Comparison of ENCODE assay signal across 1 cellular context in the genomic region with DNA sequence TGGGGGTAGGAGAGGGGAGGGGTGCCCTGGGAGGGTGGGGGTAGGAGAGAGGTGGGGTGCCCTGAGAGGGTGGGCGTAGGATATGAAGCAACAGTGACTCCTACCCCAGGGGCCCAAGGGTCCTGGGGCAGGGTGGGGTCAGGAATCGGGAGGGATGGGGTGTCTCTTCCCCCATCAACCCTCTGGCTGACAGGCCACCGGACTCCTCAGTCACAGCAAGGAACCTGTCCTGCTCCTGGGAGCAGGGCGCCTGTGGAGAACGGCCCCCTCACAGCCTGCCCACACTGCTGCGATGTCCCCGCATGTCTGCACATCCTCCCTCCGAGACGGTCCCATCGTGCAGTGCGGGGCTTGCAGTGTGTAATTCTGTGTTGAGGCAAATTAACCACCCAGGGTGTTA.
A peak's percentile ranks its signal among the peaks of the same experiment; 100 is the strongest.
TF ChIP-seq lines count a peak whose summit lies in the region.

No MANE protein-coding gene starts in this region.

TF ChIP-seq in K562, 482 proteins besides CTCF, POLR2A, EP300 and RAD21:
- TF ChIP-seq, protein P1, sequence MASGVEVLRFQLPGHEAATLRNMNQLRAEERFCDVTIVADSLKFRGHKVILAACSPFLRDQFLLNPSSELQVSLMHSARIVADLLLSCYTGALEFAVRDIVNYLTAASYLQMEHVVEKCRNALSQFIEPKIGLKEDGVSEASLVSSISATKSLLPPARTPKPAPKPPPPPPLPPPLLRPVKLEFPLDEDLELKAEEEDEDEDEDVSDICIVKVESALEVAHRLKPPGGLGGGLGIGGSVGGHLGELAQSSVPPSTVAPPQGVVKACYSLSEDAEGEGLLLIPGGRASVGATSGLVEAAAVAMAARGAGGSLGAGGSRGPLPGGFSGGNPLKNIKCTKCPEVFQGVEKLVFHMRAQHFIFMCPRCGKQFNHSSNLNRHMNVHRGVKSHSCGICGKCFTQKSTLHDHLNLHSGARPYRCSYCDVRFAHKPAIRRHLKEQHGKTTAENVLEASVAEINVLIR (CRISPR knock-in tag; IDR thresholded peaks at IDR 0.05) = no peak
- TF ChIP-seq CHD2 (IDR thresholded peaks at IDR 0.05; ENCODE audit: low read depth, low read length) (no peak), POLR3G (IDR thresholded peaks at IDR 0.05; ENCODE audit: extremely low read depth, insufficient read length, insufficient replicate concordance) (no peak), POLR2AphosphoS5 (IDR thresholded peaks at IDR 0.05; ENCODE audit: control insufficient read depth, insufficient read depth, low read depth, low read length) (no peak), RB1 (IDR thresholded peaks at IDR 0.05; ENCODE audit: low read depth) (no peak), ZNF583 (CRISPR knock-in tag; IDR thresholded peaks at IDR 0.05) (no peak), NONO (IDR thresholded peaks at IDR 0.05; ENCODE audit: low read depth in 2 of 2, low read length in 1 of 2) (no peak), CAMTA2 (CRISPR knock-in tag; conservative IDR thresholded peaks at IDR 0.05) (no peak), ZNF12 (CRISPR knock-in tag; IDR thresholded peaks at IDR 0.05) (no peak), RBFOX2 (IDR thresholded peaks at IDR 0.05; ENCODE audit: low read depth, low read length) (peak; percentile 50; the same call in 1 of the 2 replicates), NR1H2 (CRISPR knock-in tag; IDR thresholded peaks at IDR 0.05) (no peak), KLF10 (CRISPR knock-in tag; IDR thresholded peaks at IDR 0.05) (no peak), ERF (CRISPR knock-in tag; IDR thresholded peaks at IDR 0.05) (no peak), HNRNPLL (IDR thresholded peaks at IDR 0.05; ENCODE audit: low read depth, low read length, poor library complexity, severe bottlenecking) (no peak), POLR2AphosphoS2 (IDR thresholded peaks at IDR 0.05; ENCODE audit: low read length) (no peak), ARID1B (IDR thresholded peaks at IDR 0.05) (no peak), CEBPG (CRISPR knock-in tag; IDR thresholded peaks at IDR 0.05) (no peak), CEBPG (tag; conservative IDR thresholded peaks at IDR 0.05 in 1 of 2, IDR thresholded peaks at IDR 0.05 in 1 of 2) (no peak), MECOM (CRISPR knock-in tag; IDR thresholded peaks at IDR 0.05) (no peak), MEIS2 (IDR thresholded peaks at IDR 0.05; ENCODE audit: partially characterized antibody) (no peak), MAZ (CRISPR knock-in tag; conservative IDR thresholded peaks at IDR 0.05 in 1 of 2, IDR thresholded peaks at IDR 0.05 in 1 of 2) (no peak), JUNB (CRISPR knock-in tag; conservative IDR thresholded peaks at IDR 0.05) (no peak), MTA2 (IDR thresholded peaks at IDR 0.05; ENCODE audit: low read depth) (no peak), POLR2G (IDR thresholded peaks at IDR 0.05; ENCODE audit: low read depth, low read length) (peak; percentile 52), FOXM1 (IDR thresholded peaks at IDR 0.05; ENCODE audit: low read depth) (no peak), FOXM1 (CRISPR knock-in tag; IDR thresholded peaks at IDR 0.05; ENCODE audit: low read depth) (no peak), MTA1 (IDR thresholded peaks at IDR 0.05; ENCODE audit: borderline replicate concordance) (no peak), ZNF282 (CRISPR knock-in tag; IDR thresholded peaks at IDR 0.05) (no peak), CBX2 (IDR thresholded peaks at IDR 0.05; ENCODE audit: insufficient read depth, low read length, poor library complexity, severe bottlenecking) (no peak), MIER1 (IDR thresholded peaks at IDR 0.05; ENCODE audit: low read depth) (no peak)
- TF ChIP-seq, protein P2, sequence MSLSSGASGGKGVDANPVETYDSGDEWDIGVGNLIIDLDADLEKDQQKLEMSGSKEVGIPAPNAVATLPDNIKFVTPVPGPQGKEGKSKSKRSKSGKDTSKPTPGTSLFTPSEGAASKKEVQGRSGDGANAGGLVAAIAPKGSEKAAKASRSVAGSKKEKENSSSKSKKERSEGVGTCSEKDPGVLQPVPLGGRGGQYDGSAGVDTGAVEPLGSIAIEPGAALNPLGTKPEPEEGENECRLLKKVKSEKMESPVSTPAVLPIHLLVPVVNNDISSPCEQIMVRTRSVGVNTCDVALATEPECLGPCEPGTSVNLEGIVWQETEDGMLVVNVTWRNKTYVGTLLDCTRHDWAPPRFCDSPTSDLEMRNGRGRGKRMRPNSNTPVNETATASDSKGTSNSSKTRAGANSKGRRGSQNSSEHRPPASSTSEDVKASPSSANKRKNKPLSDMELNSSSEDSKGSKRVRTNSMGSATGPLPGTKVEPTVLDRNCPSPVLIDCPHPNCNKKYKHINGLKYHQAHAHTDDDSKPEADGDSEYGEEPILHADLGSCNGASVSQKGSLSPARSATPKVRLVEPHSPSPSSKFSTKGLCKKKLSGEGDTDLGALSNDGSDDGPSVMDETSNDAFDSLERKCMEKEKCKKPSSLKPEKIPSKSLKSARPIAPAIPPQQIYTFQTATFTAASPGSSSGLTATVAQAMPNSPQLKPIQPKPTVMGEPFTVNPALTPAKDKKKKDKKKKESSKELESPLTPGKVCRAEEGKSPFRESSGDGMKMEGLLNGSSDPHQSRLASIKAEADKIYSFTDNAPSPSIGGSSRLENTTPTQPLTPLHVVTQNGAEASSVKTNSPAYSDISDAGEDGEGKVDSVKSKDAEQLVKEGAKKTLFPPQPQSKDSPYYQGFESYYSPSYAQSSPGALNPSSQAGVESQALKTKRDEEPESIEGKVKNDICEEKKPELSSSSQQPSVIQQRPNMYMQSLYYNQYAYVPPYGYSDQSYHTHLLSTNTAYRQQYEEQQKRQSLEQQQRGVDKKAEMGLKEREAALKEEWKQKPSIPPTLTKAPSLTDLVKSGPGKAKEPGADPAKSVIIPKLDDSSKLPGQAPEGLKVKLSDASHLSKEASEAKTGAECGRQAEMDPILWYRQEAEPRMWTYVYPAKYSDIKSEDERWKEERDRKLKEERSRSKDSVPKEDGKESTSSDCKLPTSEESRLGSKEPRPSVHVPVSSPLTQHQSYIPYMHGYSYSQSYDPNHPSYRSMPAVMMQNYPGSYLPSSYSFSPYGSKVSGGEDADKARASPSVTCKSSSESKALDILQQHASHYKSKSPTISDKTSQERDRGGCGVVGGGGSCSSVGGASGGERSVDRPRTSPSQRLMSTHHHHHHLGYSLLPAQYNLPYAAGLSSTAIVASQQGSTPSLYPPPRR (CRISPR knock-in tag; IDR thresholded peaks at IDR 0.05; ENCODE audit: borderline replicate concordance) = 0 out of 2 replicates have a peak, but pooled peaks have one; percentile 38
- TF ChIP-seq, protein P3, sequence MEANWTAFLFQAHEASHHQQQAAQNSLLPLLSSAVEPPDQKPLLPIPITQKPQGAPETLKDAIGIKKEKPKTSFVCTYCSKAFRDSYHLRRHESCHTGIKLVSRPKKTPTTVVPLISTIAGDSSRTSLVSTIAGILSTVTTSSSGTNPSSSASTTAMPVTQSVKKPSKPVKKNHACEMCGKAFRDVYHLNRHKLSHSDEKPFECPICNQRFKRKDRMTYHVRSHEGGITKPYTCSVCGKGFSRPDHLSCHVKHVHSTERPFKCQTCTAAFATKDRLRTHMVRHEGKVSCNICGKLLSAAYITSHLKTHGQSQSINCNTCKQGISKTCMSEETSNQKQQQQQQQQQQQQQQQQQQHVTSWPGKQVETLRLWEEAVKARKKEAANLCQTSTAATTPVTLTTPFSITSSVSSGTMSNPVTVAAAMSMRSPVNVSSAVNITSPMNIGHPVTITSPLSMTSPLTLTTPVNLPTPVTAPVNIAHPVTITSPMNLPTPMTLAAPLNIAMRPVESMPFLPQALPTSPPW (CRISPR knock-in tag; IDR thresholded peaks at IDR 0.05) = peak; percentile 38
- TF ChIP-seq, protein P4, sequence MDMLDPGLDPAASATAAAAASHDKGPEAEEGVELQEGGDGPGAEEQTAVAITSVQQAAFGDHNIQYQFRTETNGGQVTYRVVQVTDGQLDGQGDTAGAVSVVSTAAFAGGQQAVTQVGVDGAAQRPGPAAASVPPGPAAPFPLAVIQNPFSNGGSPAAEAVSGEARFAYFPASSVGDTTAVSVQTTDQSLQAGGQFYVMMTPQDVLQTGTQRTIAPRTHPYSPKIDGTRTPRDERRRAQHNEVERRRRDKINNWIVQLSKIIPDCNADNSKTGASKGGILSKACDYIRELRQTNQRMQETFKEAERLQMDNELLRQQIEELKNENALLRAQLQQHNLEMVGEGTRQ (CRISPR knock-in tag; IDR thresholded peaks at IDR 0.05) = no peak
- TF ChIP-seq, protein P5, sequence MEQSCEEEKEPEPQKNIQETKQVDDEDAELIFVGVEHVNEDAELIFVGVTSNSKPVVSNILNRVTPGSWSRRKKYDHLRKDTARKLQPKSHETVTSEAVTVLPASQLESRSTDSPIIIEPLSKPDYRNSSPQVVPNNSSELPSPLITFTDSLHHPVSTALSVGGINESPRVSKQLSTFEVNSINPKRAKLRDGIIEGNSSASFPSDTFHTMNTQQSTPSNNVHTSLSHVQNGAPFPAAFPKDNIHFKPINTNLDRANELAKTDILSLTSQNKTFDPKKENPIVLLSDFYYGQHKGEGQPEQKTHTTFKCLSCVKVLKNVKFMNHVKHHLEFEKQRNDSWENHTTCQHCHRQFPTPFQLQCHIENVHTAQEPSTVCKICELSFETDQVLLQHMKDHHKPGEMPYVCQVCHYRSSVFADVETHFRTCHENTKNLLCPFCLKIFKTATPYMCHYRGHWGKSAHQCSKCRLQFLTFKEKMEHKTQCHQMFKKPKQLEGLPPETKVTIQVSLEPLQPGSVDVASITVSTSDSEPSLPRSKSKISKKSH (CRISPR knock-in tag; IDR thresholded peaks at IDR 0.05) = no peak
- TF ChIP-seq, protein P6, sequence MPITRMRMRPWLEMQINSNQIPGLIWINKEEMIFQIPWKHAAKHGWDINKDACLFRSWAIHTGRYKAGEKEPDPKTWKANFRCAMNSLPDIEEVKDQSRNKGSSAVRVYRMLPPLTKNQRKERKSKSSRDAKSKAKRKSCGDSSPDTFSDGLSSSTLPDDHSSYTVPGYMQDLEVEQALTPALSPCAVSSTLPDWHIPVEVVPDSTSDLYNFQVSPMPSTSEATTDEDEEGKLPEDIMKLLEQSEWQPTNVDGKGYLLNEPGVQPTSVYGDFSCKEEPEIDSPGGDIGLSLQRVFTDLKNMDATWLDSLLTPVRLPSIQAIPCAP (CRISPR knock-in tag; IDR thresholded peaks at IDR 0.05; ENCODE audit: borderline replicate concordance) = no peak
- TF ChIP-seq, protein P7, sequence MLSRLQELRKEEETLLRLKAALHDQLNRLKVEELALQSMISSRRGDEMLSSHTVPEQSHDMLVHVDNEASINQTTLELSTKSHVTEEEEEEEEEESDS (CRISPR knock-in tag; IDR thresholded peaks at IDR 0.05) = no peak
